ENCODE assay signal across 14 cellular contexts in genomic region chr1:21880619-21880970, GRCh38. TPM values are rescaled to one million over a fixed set of nuclear protein-coding genes. Genes with fewer than 3 reads are reported as not detected.
DNase-seq lines count a peak whose midpoint lies in the region; ATAC-seq and TF ChIP-seq lines count a peak whose summit lies in the region.
"Had no signal": no experiment of that assay in that cellular context is flagged by ENCODE, and none has a peak within 500 bp of the region (broad histone marks: within the 10 kb centered on the region; RNA-seq: fewer than 3 reads in every experiment).

No MANE protein-coding gene starts in this region.

- no peak overlapping the region for H3K27ac Mint-ChIP-seq in CD8-positive, alpha-beta memory T cell
- H3K27ac Mint-ChIP-seq: CD4-positive, alpha-beta memory T cell; HFFc6 had no signal

- H3K27me3 Mint-ChIP-seq in CD8-positive, alpha-beta memory T cell = peaks cover 2 to 5% of the 10 kb centered on the region in 2 donors
- H3K27me3 Mint-ChIP-seq: CD4-positive, alpha-beta memory T cell had no signal

- no peak overlapping the region for H3K9ac ChIP-seq in trophoblast cell (ENCODE audit: low read length)

- no peak overlapping the region for H3K14ac ChIP-seq in trophoblast cell (ENCODE audit: low read length)

- DNase-seq in left ventricle myocardium superior (peak; percentile 29), heart left ventricle (no peak), trophoblast cell (no peak)
- DNase-seq in central memory CD4-positive, alpha-beta T cell = no peak
- no peak for DNase-seq in CD8-positive, alpha-beta memory T cell
- DNase-seq: C1 segment of cervical spinal cord; Caco-2; CD4-positive, alpha-beta memory T cell; DMS153; DND-41; GOT3; HFFc6 had no signal

- no peaks in the 10 kb centered on the region for H3K9me3 ChIP-seq in heart left ventricle
- H3K9me3 ChIP-seq in gastroesophageal sphincter = no peaks in the 10 kb centered on the region
- peaks cover 2% of the 10 kb centered on the region for H3K9me3 ChIP-seq in trophoblast cell (ENCODE audit: insufficient read depth, low read depth, low read length)
- no peaks in the 10 kb centered on the region for H3K9me3 ChIP-seq in CD8-positive, alpha-beta memory T cell (ENCODE audit: low read length)
- H3K9me3 ChIP-seq: Caco-2, HAP-1 had no signal

- ATAC-seq in left ventricle myocardium superior = no peak
- no peak for ATAC-seq in heart left ventricle
- ATAC-seq in gastroesophageal sphincter = no peak

- H3K4me3 Mint-ChIP-seq in CD8-positive, alpha-beta memory T cell = no peak overlapping the region
- H3K4me3 Mint-ChIP-seq: CD4-positive, alpha-beta memory T cell; HFFc6 had no signal

- H3K4ac ChIP-seq in trophoblast cell (ENCODE audit: low read depth, low read length) = no peak overlapping the region

- no peak for TF ChIP-seq CTCF in heart left ventricle (IDR thresholded peaks at IDR 0.05)
- TF ChIP-seq CTCF in gastroesophageal sphincter (IDR thresholded peaks at IDR 0.05) = no peak

- TF ChIP-seq POLR2A in heart left ventricle (IDR thresholded peaks at IDR 0.05) (no peak), gastroesophageal sphincter (IDR thresholded peaks at IDR 0.05) (no peak)

- no peak for TF ChIP-seq EP300 in gastroesophageal sphincter (IDR thresholded peaks at IDR 0.05)

- WGBS in heart left ventricle, 4 donors = 94 to 99% (median 97%) methylated on average over 9 to 16 of the region's 16 CpGs
- WGBS in gastroesophageal sphincter (ENCODE audit: low coverage in 1 of 2), 2 donors = 84% methylated on average over 14 of the region's 16 CpGs; no CpG with 5 or more reads in 1 of the 2 donors
- WGBS in trophoblast cell (ENCODE audit: extremely low coverage, insufficient coverage, insufficient read length) = no CpG with 5 or more reads among the region's 16 CpGs

- H2AK5ac ChIP-seq in trophoblast cell (ENCODE audit: low read length) = no peak overlapping the region

- H3K4me3 ChIP-seq in heart left ventricle = no peak overlapping the region
- H3K4me3 ChIP-seq in gastroesophageal sphincter = no peak overlapping the region
- H3K4me3 ChIP-seq in trophoblast cell (ENCODE audit: low read depth, low read length) = peak overlapping the region; percentile 13
- no peak overlapping the region for H3K4me3 ChIP-seq in CD8-positive, alpha-beta memory T cell (ENCODE audit: low read length)
- H3K4me3 ChIP-seq: HAP-1 had no signal

- POLR2A ChIA-PET in CD8-positive, alpha-beta memory T cell (lab: Charles Lee) = no interaction called here

- H2BK12ac ChIP-seq in trophoblast cell (ENCODE audit: low read length) = no peak overlapping the region

- no peak overlapping the region for H3K4me2 ChIP-seq in trophoblast cell (ENCODE audit: low read length)

- intact Hi-C loops in left ventricle myocardium superior (cut with micrococcal nuclease) = no loop called here
- intact Hi-C loops in heart left ventricle (cut with DNase I) = no loop called here

- no peak overlapping the region for H2BK120ac ChIP-seq in trophoblast cell (ENCODE audit: insufficient read depth, low read length, poor library complexity)

- no peak overlapping the region for H4K8ac ChIP-seq in trophoblast cell (ENCODE audit: low read depth, low read length)

- H2BK5ac ChIP-seq in trophoblast cell (ENCODE audit: low read depth, low read length, poor library complexity) = no peak overlapping the region

- H3K4me1 ChIP-seq in heart left ventricle (peaks cover 0 to 16% (median 0%) of the 10 kb centered on the region in 12 donors), gastroesophageal sphincter (peaks cover 0 to 12% (median 0%) of the 10 kb centered on the region in 3 donors), trophoblast cell (ENCODE audit: control insufficient read depth in 1 of 2, insufficient read depth in 2 of 2, low read length in 2 of 2) (no peaks in the 10 kb centered on the region)
- H3K4me1 ChIP-seq in CD8-positive, alpha-beta memory T cell (ENCODE audit: insufficient read depth, low read length) = no peaks in the 10 kb centered on the region
- H3K4me1 ChIP-seq: Caco-2, HAP-1 had no signal

- H3K23ac ChIP-seq in trophoblast cell (ENCODE audit: low read length) = no peak overlapping the region

- H3K27ac ChIP-seq in heart left ventricle (peak overlapping the region in 4 of 12 donors; percentile 21 to 77 (median 56)), gastroesophageal sphincter (peak overlapping the region in 3 of 4 donors; percentile 24 to 49 (median 44)), trophoblast cell (ENCODE audit: low read depth, low read length) (no peak overlapping the region)
- H3K27ac ChIP-seq in CD8-positive, alpha-beta memory T cell (ENCODE audit: low read depth, low read length) = no peak overlapping the region

- no peaks in the 10 kb centered on the region for H3K27me3 ChIP-seq in heart left ventricle
- no peaks in the 10 kb centered on the region for H3K27me3 ChIP-seq in gastroesophageal sphincter
- no peaks in the 10 kb centered on the region for H3K27me3 ChIP-seq in trophoblast cell (ENCODE audit: insufficient read depth, low read length)
- no peaks in the 10 kb centered on the region for H3K27me3 ChIP-seq in CD8-positive, alpha-beta memory T cell (ENCODE audit: insufficient read depth, low read length, poor library complexity, severe bottlenecking)

- no peak overlapping the region for H4K12ac ChIP-seq in trophoblast cell (ENCODE audit: low read depth, low read length)

- H3K18ac ChIP-seq in trophoblast cell (ENCODE audit: low read length) = no peak overlapping the region

- H2AFZ ChIP-seq in trophoblast cell (ENCODE audit: insufficient read depth, low read length, poor library complexity) = no peak overlapping the region

- H3K79me1 ChIP-seq in trophoblast cell (ENCODE audit: low read length) = no peaks in the 10 kb centered on the region

- no peaks in the 10 kb centered on the region for H3K4me1 Mint-ChIP-seq in CD8-positive, alpha-beta memory T cell
- H3K4me1 Mint-ChIP-seq: CD4-positive, alpha-beta memory T cell had no signal

- H3K36me3 Mint-ChIP-seq in CD8-positive, alpha-beta memory T cell = no peaks in the 10 kb centered on the region
- H3K36me3 Mint-ChIP-seq: CD4-positive, alpha-beta memory T cell had no signal

- H3K36me3 ChIP-seq in heart left ventricle = peaks cover 3 to 99% (median 86%) of the 10 kb centered on the region in 9 donors
- peaks cover 0 to 98% of the 10 kb centered on the region in 2 donors for H3K36me3 ChIP-seq in gastroesophageal sphincter
- H3K36me3 ChIP-seq in trophoblast cell (ENCODE audit: control insufficient read depth in 1 of 2, insufficient read depth in 2 of 2, low read length in 2 of 2) = peaks cover 76 to 88% of the 10 kb centered on the region in 2 experiments
- no peaks in the 10 kb centered on the region for H3K36me3 ChIP-seq in CD8-positive, alpha-beta memory T cell (ENCODE audit: insufficient read depth, low read length)

- CTCF ChIA-PET in CD8-positive, alpha-beta memory T cell (lab: Charles Lee) = no interaction called here

- H3K79me2 ChIP-seq in trophoblast cell (ENCODE audit: control insufficient read depth, insufficient read depth, low read length, poor library complexity) = no peaks in the 10 kb centered on the region

- no peak overlapping the region for H4K91ac ChIP-seq in trophoblast cell (ENCODE audit: low read depth, low read length)

- H3K9me3 Mint-ChIP-seq in CD8-positive, alpha-beta memory T cell = no peaks in the 10 kb centered on the region
- H3K9me3 Mint-ChIP-seq: CD4-positive, alpha-beta memory T cell; HFFc6 had no signal

RNA-seq across cellular contexts. Expression of gene HSPG2, which starts 56.5 kb away (rescaled TPM):
- total RNA-seq in left ventricle myocardium superior (269 TPM), heart left ventricle (100 to 1,000 TPM; 202 to 608 (median 304) TPM), gastroesophageal sphincter (1,000 to 10,000 TPM in 1 of 4 donors, 100 to 1,000 TPM in 3; 311 to 1,021 (median 351) TPM)
- polyA plus RNA-seq in heart left ventricle = 100 to 1,000 TPM; 164 to 315 TPM
- 97.2 and 106 TPM in 2 replicates for polyA plus RNA-seq in trophoblast cell (2013)
- total RNA-seq in CD8-positive, alpha-beta memory T cell = under 1 TPM; 0.24 to 0.72 TPM
- polyA plus RNA-seq in CD8-positive, alpha-beta memory T cell = not detected
- polyA plus RNA-seq: CD4-positive, alpha-beta memory T cell had no signal

Comparison
In these comparisons a context has a peak if more than half of its experiments do, and no peak if none do; other contexts are left out.
1. H3K27ac ChIP-seq: peak in gastroesophageal sphincter (3 of 4); none in trophoblast cell (single experiment) and CD8-positive, alpha-beta memory T cell (single experiment).
2. RNA of gene HSPG2, which starts 56.5 kb away (total RNA-seq): 311 to 1,021 TPM in gastroesophageal sphincter, 202 to 608 TPM in heart left ventricle and 269 TPM in left ventricle myocardium superior (single experiment); 0.24 to 0.72 TPM in CD8-positive, alpha-beta memory T cell; every median in the first group is over 100 times any median in the second.